2 cellular contexts compared by ENCODE assay signal in the genomic region with DNA sequence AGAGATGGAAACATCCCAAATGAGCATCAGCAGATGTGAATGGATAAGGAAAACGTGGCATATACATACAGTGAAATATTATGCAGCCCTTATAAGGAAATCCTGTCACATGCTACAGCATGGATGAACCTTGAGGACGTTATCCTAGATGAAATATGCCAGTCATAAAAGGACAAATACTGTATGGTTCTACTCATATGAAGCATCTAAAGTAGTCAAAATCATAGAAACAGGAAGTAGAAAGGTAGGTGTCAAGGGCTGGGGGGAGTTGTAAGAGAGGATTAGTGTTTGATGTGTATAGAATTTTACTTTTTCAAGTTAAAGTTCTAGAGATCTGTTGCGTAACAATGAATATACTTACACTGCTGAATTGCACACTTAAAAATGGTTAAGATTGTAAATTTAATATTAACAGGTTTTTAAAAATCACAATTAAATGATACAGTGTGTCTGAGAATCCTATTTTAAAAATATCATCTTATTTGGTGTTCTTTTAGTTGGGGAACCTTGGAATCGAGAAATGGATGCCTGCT.
A peak's percentile ranks its signal among the peaks of the same experiment; 100 is the strongest.
TF ChIP-seq lines count a peak whose summit lies in the region.

No MANE protein-coding gene starts in this region.

TF ChIP-seq in HepG2, 621 proteins besides CTCF, POLR2A, EP300 and RAD21:
- no peak for TF ChIP-seq MBNL3 (CRISPR knock-in tag; conservative IDR thresholded peaks at IDR 0.05)
- TF ChIP-seq PAXIP1 (CRISPR knock-in tag; conservative IDR thresholded peaks at IDR 0.05), result no peak
- TF ChIP-seq KAT8 (CRISPR knock-in tag; IDR thresholded peaks at IDR 0.05), result no peak
- TF ChIP-seq CEBPB (IDR thresholded peaks at IDR 0.05; ENCODE audit: borderline replicate concordance, low read depth, low read length), result peak; percentile 43; the same call in 1 of the 2 replicates

TF ChIP-seq in K562, 482 proteins besides CTCF, POLR2A, EP300 and RAD21:
- TF ChIP-seq NR3C1 (CRISPR knock-in tag; IDR thresholded peaks at IDR 0.05), result no peak
- no peak for TF ChIP-seq CEBPG (CRISPR knock-in tag; IDR thresholded peaks at IDR 0.05)
- peak; percentile 17 to 69; a peak in 2 of 4 replicates for TF ChIP-seq CEBPG (tag; conservative IDR thresholded peaks at IDR 0.05 in 1 of 2, IDR thresholded peaks at IDR 0.05 in 1 of 2)
- TF ChIP-seq, protein P1, sequence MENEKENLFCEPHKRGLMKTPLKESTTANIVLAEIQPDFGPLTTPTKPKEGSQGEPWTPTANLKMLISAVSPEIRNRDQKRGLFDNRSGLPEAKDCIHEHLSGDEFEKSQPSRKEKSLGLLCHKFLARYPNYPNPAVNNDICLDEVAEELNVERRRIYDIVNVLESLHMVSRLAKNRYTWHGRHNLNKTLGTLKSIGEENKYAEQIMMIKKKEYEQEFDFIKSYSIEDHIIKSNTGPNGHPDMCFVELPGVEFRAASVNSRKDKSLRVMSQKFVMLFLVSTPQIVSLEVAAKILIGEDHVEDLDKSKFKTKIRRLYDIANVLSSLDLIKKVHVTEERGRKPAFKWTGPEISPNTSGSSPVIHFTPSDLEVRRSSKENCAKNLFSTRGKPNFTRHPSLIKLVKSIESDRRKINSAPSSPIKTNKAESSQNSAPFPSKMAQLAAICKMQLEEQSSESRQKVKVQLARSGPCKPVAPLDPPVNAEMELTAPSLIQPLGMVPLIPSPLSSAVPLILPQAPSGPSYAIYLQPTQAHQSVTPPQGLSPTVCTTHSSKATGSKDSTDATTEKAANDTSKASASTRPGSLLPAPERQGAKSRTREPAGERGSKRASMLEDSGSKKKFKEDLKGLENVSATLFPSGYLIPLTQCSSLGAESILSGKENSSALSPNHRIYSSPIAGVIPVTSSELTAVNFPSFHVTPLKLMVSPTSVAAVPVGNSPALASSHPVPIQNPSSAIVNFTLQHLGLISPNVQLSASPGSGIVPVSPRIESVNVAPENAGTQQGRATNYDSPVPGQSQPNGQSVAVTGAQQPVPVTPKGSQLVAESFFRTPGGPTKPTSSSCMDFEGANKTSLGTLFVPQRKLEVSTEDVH (IDR thresholded peaks at IDR 0.05; ENCODE audit: low read depth, partially characterized antibody), result no peak
- peak; percentile 79 for TF ChIP-seq CEBPB (tag; IDR thresholded peaks at IDR 0.05)
- TF ChIP-seq CHCHD3 (CRISPR knock-in tag; IDR thresholded peaks at IDR 0.05), result no peak
- TF ChIP-seq TBP (optimal IDR thresholded peaks at IDR 0.05; ENCODE audit: low read depth, low read length), result no peak
